Comparison of ENCODE assay signal across 19 cellular contexts in genomic region chr6:109453156-109453555, GRCh38. TPM values are rescaled to one million over a fixed set of nuclear protein-coding genes. Genes with fewer than 3 reads are reported as not detected.
DNase-seq lines count a peak whose midpoint lies in the region; ATAC-seq and TF ChIP-seq lines count a peak whose summit lies in the region.
"Had no signal": no experiment of that assay in that cellular context is flagged by ENCODE, and none has a peak within 500 bp of the region (broad histone marks: within the 10 kb centered on the region; RNA-seq: fewer than 3 reads in every experiment).

No MANE protein-coding gene starts in this region.

- H3K4me1 Mint-ChIP-seq in activated CD4-positive, alpha-beta T cell treated with anti-CD3 and anti-CD28 coated beads for 36 hours, result peaks cover 50% of the 10 kb centered on the region
- peaks cover 71% of the 10 kb centered on the region for H3K4me1 Mint-ChIP-seq in CD8-positive, alpha-beta T cell (ENCODE audit: low read depth)
- H3K4me1 Mint-ChIP-seq in activated T-helper 17 cell treated with anti-CD3 and anti-CD28 coated beads, Interleukin-2, amount 50 U/mL, for 72 hours, result peaks cover 32% of the 10 kb centered on the region
- H3K4me1 Mint-ChIP-seq in neural crest cell, result peaks cover 25% of the 10 kb centered on the region

- in situ Hi-C loops in KBM-7 (cut with MboI; ENCODE audit: low pct_unique_long_range_greater_than_20kb, low sequenced_read_pairs), result no loop called here

- TF ChIP-seq CTCF in CD8-positive, alpha-beta T cell (IDR thresholded peaks at IDR 0.05), result no peak
- TF ChIP-seq CTCF in neural crest cell (conservative IDR thresholded peaks at IDR 0.05), result no peak

- intact Hi-C loops in activated CD4-positive, alpha-beta T cell treated with anti-CD3 and anti-CD28 coated beads for 36 hours (cut with DNase I, micrococcal nuclease), result no loop called here
- intact Hi-C loops in CD8-positive, alpha-beta T cell (cut with DNase I, micrococcal nuclease), result loop anchor here in 1 of 2 experiments (10.0 kb wide), 1 partner anchor 448 kb away; no protein-coding TSS in a partner anchor

- peak; percentile 7 for DNase-seq in activated CD4-positive, alpha-beta T cell treated with anti-CD3 and anti-CD28 coated beads for 1 hour
- no peak for DNase-seq in activated CD4-positive, alpha-beta T cell treated with anti-CD3 and anti-CD28 coated beads for 36 hours
- DNase-seq in CD8-positive, alpha-beta T cell, result no peak
- DNase-seq in neural crest cell (ENCODE audit: low read depth, low spot score) (no peak), KBM-7 (no peak), NCI-H2171 (lab: John Stamatoyannopoulos, UW) (no peak)
- DNase-seq: 8988T, anterior cingulate cortex, DMS79 treated with DMSO at 0.1 percent for 48 hours, GM23248, Karpas-422, lower lobe of right lung, NCI-H1105, NCI-H774, SK-N-SH had no signal

- H3K4me3 ChIP-seq in CD8-positive, alpha-beta T cell (ENCODE audit: low read depth, low read length), result no peak overlapping the region
- H3K4me3 ChIP-seq: GM23248 had no signal

- no peak overlapping the region for H3K4me3 Mint-ChIP-seq in activated CD4-positive, alpha-beta T cell treated with anti-CD3 and anti-CD28 coated beads for 36 hours
- peak overlapping the region; percentile 18 for H3K4me3 Mint-ChIP-seq in CD8-positive, alpha-beta T cell
- peak overlapping the region; percentile 94 for H3K4me3 Mint-ChIP-seq in activated T-helper 17 cell treated with anti-CD3 and anti-CD28 coated beads, Interleukin-2, amount 50 U/mL, for 72 hours
- H3K4me3 Mint-ChIP-seq in neural crest cell, result peak overlapping the region; percentile 71

- CTCF ChIA-PET in activated CD4-positive, alpha-beta T cell treated with anti-CD3 and anti-CD28 coated beads for 36 hours (lab: Charles Lee), result interaction anchor here (0.7 to 3.9 kb wide), 2 partner anchors 11 kb away, joined by 3 to 25 read pairs; partner anchors contain the start of genes PPIL6 and SMPD2
- CTCF ChIA-PET in CD8-positive, alpha-beta T cell (lab: Charles Lee), result interaction anchor here (2.3 to 4.1 kb wide), 3 partner anchors 11 to 266 kb away, joined by 9 to 25 read pairs (median 17); partner anchors contain the start of genes CD164, PPIL6 and SMPD2

- ATAC-seq in activated CD4-positive, alpha-beta T cell treated with anti-CD3 and anti-CD28 coated beads for 36 hours, result no peak
- ATAC-seq in CD8-positive, alpha-beta T cell, result no peak
- ATAC-seq in activated T-helper 17 cell treated with anti-CD3 and anti-CD28 coated beads, Interleukin-2, amount 50 U/mL, for 72 hours (replicated peaks), result no peak
- ATAC-seq in GM21447 (IDR thresholded peaks at IDR 0.05; ENCODE audit: unreplicated experiment), result no peak
- ATAC-seq: lower lobe of right lung had no signal

- H3K27ac Mint-ChIP-seq in activated CD4-positive, alpha-beta T cell treated with anti-CD3 and anti-CD28 coated beads for 36 hours, result no peak overlapping the region
- peak overlapping the region; percentile 37 for H3K27ac Mint-ChIP-seq in CD8-positive, alpha-beta T cell
- no peak overlapping the region for H3K27ac Mint-ChIP-seq in activated T-helper 17 cell treated with anti-CD3 and anti-CD28 coated beads, Interleukin-2, amount 50 U/mL, for 72 hours
- H3K27ac Mint-ChIP-seq in neural crest cell (ENCODE audit: unreplicated experiment), result no peak overlapping the region

- H3K4me1 ChIP-seq in CD8-positive, alpha-beta T cell (ENCODE audit: insufficient read depth, low read length), result peaks cover 67% of the 10 kb centered on the region

- no peaks in the 10 kb centered on the region for H3K9me3 ChIP-seq in CD8-positive, alpha-beta T cell (ENCODE audit: low read length)
- H3K9me3 ChIP-seq: lower lobe of right lung, SK-N-SH, thoracic aorta had no signal

- POLR2A ChIA-PET in activated CD4-positive, alpha-beta T cell treated with anti-CD3 and anti-CD28 coated beads for 36 hours (lab: Charles Lee), result no interaction called here
- POLR2A ChIA-PET in CD8-positive, alpha-beta T cell (lab: Charles Lee), result interaction anchor here (6.2 kb wide), 1 partner anchor 11 kb away, joined by 74 read pairs; the partner anchor contains the start of genes PPIL6 and SMPD2

- H3K36me3 Mint-ChIP-seq in activated CD4-positive, alpha-beta T cell treated with anti-CD3 and anti-CD28 coated beads for 36 hours (ENCODE audit: low read depth), result peaks cover 13% of the 10 kb centered on the region
- H3K36me3 Mint-ChIP-seq in CD8-positive, alpha-beta T cell, result peaks cover 24% of the 10 kb centered on the region
- peaks cover 29% of the 10 kb centered on the region for H3K36me3 Mint-ChIP-seq in activated T-helper 17 cell treated with anti-CD3 and anti-CD28 coated beads, Interleukin-2, amount 50 U/mL, for 72 hours (ENCODE audit: low read depth)
- no peaks in the 10 kb centered on the region for H3K36me3 Mint-ChIP-seq in neural crest cell (ENCODE audit: low read depth)

- H3K27ac ChIP-seq in CD8-positive, alpha-beta T cell (ENCODE audit: low read depth, low read length), result no peak overlapping the region
- H3K27ac ChIP-seq: GM23248 had no signal

- no peaks in the 10 kb centered on the region for H3K27me3 Mint-ChIP-seq in activated CD4-positive, alpha-beta T cell treated with anti-CD3 and anti-CD28 coated beads for 36 hours
- no peaks in the 10 kb centered on the region for H3K27me3 Mint-ChIP-seq in CD8-positive, alpha-beta T cell (ENCODE audit: low read depth)
- H3K27me3 Mint-ChIP-seq in activated T-helper 17 cell treated with anti-CD3 and anti-CD28 coated beads, Interleukin-2, amount 50 U/mL, for 72 hours, result no peaks in the 10 kb centered on the region
- H3K27me3 Mint-ChIP-seq in neural crest cell (ENCODE audit: low read depth), result peaks cover 2% of the 10 kb centered on the region

- H3K9me3 Mint-ChIP-seq in activated CD4-positive, alpha-beta T cell treated with anti-CD3 and anti-CD28 coated beads for 36 hours (ENCODE audit: low read depth), result no peaks in the 10 kb centered on the region
- H3K9me3 Mint-ChIP-seq in CD8-positive, alpha-beta T cell, result no peaks in the 10 kb centered on the region
- H3K9me3 Mint-ChIP-seq in activated T-helper 17 cell treated with anti-CD3 and anti-CD28 coated beads, Interleukin-2, amount 50 U/mL, for 72 hours, result no peaks in the 10 kb centered on the region
- no peaks in the 10 kb centered on the region for H3K9me3 Mint-ChIP-seq in neural crest cell
- H3K9me3 Mint-ChIP-seq: activated T-helper 2 cell treated with anti-CD3 and anti-CD28 coated beads, Interferon-gamma antibody, Interleukin-2, Interleukin-4, amounts not matched to agents 10 μg/mL and 5 μg/mL and 100 μg/mL, durations not matched to agents 14 hours and 24 hours and 36 hours had no signal

- no peaks in the 10 kb centered on the region for H3K36me3 ChIP-seq in CD8-positive, alpha-beta T cell (ENCODE audit: insufficient read depth, low read length)

- H3K27me3 ChIP-seq in CD8-positive, alpha-beta T cell (ENCODE audit: insufficient read depth, low read length), result no peaks in the 10 kb centered on the region

RNA-seq across cellular contexts. Expression of gene MICAL1, which starts 2.4 kb away (rescaled TPM):
- total RNA-seq in activated CD4-positive, alpha-beta T cell treated with anti-CD3 and anti-CD28 coated beads for 36 hours, result 10 to 100 TPM; 25.1 to 26.3 TPM
- total RNA-seq in CD8-positive, alpha-beta T cell, result 10 to 100 TPM; 68.0 to 76.4 TPM
- 10 to 100 TPM; 43.3 to 58.3 TPM for total RNA-seq in activated T-helper 17 cell treated with anti-CD3 and anti-CD28 coated beads, Interleukin-2, amount 50 U/mL, for 72 hours
- 55.5 and 58.7 TPM in 2 replicates for total RNA-seq in neural crest cell

RNA-seq across cellular contexts. Expression of gene SMPD2, which starts 12.6 kb away (rescaled TPM):
- 1 to 10 TPM; 7.5 to 9.5 TPM for total RNA-seq in activated CD4-positive, alpha-beta T cell treated with anti-CD3 and anti-CD28 coated beads for 36 hours
- total RNA-seq in CD8-positive, alpha-beta T cell, result 10 to 100 TPM; 22.8 to 23.9 TPM
- 1 to 10 TPM; 8.0 to 9.7 TPM for total RNA-seq in activated T-helper 17 cell treated with anti-CD3 and anti-CD28 coated beads, Interleukin-2, amount 50 U/mL, for 72 hours
- 9.7 and 10.1 TPM in 2 replicates for total RNA-seq in neural crest cell

RNA-seq across cellular contexts. Expression of gene PPIL6, which starts 12.7 kb away (rescaled TPM):
- total RNA-seq in activated CD4-positive, alpha-beta T cell treated with anti-CD3 and anti-CD28 coated beads for 36 hours, result under 1 TPM in 1 of 2 experiments, not detected in 1; 0.09 TPM
- 1 to 10 TPM; 1.3 to 1.4 TPM for total RNA-seq in CD8-positive, alpha-beta T cell
- under 1 TPM in 1 of 2 donors, not detected in 1; 0.39 TPM for total RNA-seq in activated T-helper 17 cell treated with anti-CD3 and anti-CD28 coated beads, Interleukin-2, amount 50 U/mL, for 72 hours
- total RNA-seq in neural crest cell, result 2.2 and 3.3 TPM in 2 replicates

RNA-seq across cellular contexts. Expression of gene ZBTB24, which starts 29.9 kb away (rescaled TPM):
- total RNA-seq in activated CD4-positive, alpha-beta T cell treated with anti-CD3 and anti-CD28 coated beads for 36 hours, result 10 to 100 TPM; 12.0 to 14.7 TPM
- 10 to 100 TPM; 10.9 to 11.2 TPM for total RNA-seq in CD8-positive, alpha-beta T cell
- 10 to 100 TPM; 11.0 to 11.4 TPM for total RNA-seq in activated T-helper 17 cell treated with anti-CD3 and anti-CD28 coated beads, Interleukin-2, amount 50 U/mL, for 72 hours
- total RNA-seq in neural crest cell, result 10.5 and 10.8 TPM in 2 replicates
